2 cellular contexts compared by ENCODE assay signal in the genomic region with DNA sequence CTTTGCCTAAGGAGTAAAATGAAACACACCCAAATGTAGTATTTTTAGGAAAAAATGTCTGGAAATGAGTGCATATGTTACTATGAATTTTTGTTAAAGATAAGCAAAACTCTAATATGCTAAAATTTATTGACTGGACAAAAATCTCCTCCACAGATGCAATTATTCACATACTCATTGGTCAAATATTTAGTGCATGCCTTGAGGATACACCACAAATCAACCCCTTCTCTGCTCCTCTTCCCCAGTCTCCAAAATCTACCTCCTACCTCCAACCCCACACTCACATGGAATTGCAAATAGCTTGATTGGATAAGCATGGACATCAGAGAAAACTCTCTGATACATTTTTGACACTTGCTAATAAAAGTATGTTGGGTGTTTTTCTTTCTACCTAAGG.
A peak's percentile ranks its signal among the peaks of the same experiment; 100 is the strongest.
TF ChIP-seq lines count a peak whose summit lies in the region.

No MANE protein-coding gene starts in this region.

TF ChIP-seq in SK-N-SH, 30 proteins besides CTCF, POLR2A, EP300 and RAD21:
- TF ChIP-seq, protein P1, sequence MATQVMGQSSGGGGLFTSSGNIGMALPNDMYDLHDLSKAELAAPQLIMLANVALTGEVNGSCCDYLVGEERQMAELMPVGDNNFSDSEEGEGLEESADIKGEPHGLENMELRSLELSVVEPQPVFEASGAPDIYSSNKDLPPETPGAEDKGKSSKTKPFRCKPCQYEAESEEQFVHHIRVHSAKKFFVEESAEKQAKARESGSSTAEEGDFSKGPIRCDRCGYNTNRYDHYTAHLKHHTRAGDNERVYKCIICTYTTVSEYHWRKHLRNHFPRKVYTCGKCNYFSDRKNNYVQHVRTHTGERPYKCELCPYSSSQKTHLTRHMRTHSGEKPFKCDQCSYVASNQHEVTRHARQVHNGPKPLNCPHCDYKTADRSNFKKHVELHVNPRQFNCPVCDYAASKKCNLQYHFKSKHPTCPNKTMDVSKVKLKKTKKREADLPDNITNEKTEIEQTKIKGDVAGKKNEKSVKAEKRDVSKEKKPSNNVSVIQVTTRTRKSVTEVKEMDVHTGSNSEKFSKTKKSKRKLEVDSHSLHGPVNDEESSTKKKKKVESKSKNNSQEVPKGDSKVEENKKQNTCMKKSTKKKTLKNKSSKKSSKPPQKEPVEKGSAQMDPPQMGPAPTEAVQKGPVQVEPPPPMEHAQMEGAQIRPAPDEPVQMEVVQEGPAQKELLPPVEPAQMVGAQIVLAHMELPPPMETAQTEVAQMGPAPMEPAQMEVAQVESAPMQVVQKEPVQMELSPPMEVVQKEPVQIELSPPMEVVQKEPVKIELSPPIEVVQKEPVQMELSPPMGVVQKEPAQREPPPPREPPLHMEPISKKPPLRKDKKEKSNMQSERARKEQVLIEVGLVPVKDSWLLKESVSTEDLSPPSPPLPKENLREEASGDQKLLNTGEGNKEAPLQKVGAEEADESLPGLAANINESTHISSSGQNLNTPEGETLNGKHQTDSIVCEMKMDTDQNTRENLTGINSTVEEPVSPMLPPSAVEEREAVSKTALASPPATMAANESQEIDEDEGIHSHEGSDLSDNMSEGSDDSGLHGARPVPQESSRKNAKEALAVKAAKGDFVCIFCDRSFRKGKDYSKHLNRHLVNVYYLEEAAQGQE (IDR thresholded peaks at IDR 0.05; ENCODE audit: low read depth, low read length) = no peak
- TF ChIP-seq TCF12 (IDR thresholded peaks at IDR 0.05) (peak; percentile 55), FOSL2 (IDR thresholded peaks at IDR 0.05; ENCODE audit: borderline replicate concordance, low read depth) (peak; percentile 41), SIN3A (IDR thresholded peaks at IDR 0.05; ENCODE audit: borderline replicate concordance, low read depth, low read length) (no peak), FOXJ3 (CRISPR knock-in tag; IDR thresholded peaks at IDR 0.05) (no peak), PBX3 (IDR thresholded peaks at IDR 0.05) (peak; percentile 43; the same call in 1 of the 2 replicates), MXI1 (IDR thresholded peaks at IDR 0.05; ENCODE audit: low read depth, low read length) (no peak), RCOR1 (IDR thresholded peaks at IDR 0.05; ENCODE audit: low read length) (no peak), RFX5 (IDR thresholded peaks at IDR 0.05; ENCODE audit: low read length) (no peak), GABPA (IDR thresholded peaks at IDR 0.05; ENCODE audit: low read depth) (no peak), USF2 (IDR thresholded peaks at IDR 0.05; ENCODE audit: borderline replicate concordance, low read depth, low read length) (no peak), TAF1 (IDR thresholded peaks at IDR 0.05; ENCODE audit: borderline replicate concordance, low read depth, low read length) (no peak), MAX (IDR thresholded peaks at IDR 0.05; ENCODE audit: low read depth) (no peak), JUND (IDR thresholded peaks at IDR 0.05) (peak; percentile 27; the same call in 1 of the 2 replicates), SMC3 (IDR thresholded peaks at IDR 0.05; ENCODE audit: low read depth, low read length) (no peak), NRF1 (IDR thresholded peaks at IDR 0.05; ENCODE audit: low read depth, low read length) (no peak), EZH2phosphoT487 (IDR thresholded peaks at IDR 0.05; ENCODE audit: borderline replicate concordance, low read depth) (no peak), CHD2 (IDR thresholded peaks at IDR 0.05; ENCODE audit: low read length, partially characterized antibody) (no peak)
- TF ChIP-seq, protein P2, sequence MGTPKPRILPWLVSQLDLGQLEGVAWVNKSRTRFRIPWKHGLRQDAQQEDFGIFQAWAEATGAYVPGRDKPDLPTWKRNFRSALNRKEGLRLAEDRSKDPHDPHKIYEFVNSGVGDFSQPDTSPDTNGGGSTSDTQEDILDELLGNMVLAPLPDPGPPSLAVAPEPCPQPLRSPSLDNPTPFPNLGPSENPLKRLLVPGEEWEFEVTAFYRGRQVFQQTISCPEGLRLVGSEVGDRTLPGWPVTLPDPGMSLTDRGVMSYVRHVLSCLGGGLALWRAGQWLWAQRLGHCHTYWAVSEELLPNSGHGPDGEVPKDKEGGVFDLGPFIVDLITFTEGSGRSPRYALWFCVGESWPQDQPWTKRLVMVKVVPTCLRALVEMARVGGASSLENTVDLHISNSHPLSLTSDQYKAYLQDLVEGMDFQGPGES (IDR thresholded peaks at IDR 0.05; ENCODE audit: low read depth, low read length) = no peak
- TF ChIP-seq, protein P3, sequence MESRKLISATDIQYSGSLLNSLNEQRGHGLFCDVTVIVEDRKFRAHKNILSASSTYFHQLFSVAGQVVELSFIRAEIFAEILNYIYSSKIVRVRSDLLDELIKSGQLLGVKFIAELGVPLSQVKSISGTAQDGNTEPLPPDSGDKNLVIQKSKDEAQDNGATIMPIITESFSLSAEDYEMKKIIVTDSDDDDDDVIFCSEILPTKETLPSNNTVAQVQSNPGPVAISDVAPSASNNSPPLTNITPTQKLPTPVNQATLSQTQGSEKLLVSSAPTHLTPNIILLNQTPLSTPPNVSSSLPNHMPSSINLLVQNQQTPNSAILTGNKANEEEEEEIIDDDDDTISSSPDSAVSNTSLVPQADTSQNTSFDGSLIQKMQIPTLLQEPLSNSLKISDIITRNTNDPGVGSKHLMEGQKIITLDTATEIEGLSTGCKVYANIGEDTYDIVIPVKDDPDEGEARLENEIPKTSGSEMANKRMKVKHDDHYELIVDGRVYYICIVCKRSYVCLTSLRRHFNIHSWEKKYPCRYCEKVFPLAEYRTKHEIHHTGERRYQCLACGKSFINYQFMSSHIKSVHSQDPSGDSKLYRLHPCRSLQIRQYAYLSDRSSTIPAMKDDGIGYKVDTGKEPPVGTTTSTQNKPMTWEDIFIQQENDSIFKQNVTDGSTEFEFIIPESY (IDR thresholded peaks at IDR 0.05; ENCODE audit: borderline replicate concordance, low read depth) = no peak

TF ChIP-seq in SK-N-SH treated with all-trans-retinoic acid at 6 μM for 48 hours, 23 proteins besides CTCF, POLR2A, EP300 and RAD21:
- TF ChIP-seq GLIS3 (CRISPR knock-in tag; IDR thresholded peaks at IDR 0.05) = no peak
- no peak for TF ChIP-seq ZNF70 (CRISPR knock-in tag; IDR thresholded peaks at IDR 0.05)
- TF ChIP-seq, protein P4, sequence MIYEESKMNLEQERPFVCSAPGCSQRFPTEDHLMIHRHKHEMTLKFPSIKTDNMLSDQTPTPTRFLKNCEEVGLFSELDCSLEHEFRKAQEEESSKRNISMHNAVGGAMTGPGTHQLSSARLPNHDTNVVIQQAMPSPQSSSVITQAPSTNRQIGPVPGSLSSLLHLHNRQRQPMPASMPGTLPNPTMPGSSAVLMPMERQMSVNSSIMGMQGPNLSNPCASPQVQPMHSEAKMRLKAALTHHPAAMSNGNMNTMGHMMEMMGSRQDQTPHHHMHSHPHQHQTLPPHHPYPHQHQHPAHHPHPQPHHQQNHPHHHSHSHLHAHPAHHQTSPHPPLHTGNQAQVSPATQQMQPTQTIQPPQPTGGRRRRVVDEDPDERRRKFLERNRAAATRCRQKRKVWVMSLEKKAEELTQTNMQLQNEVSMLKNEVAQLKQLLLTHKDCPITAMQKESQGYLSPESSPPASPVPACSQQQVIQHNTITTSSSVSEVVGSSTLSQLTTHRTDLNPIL (CRISPR knock-in tag; IDR thresholded peaks at IDR 0.05; ENCODE audit: low read depth) = no peak
- no peak for TF ChIP-seq PPARA (CRISPR knock-in tag; IDR thresholded peaks at IDR 0.05; ENCODE audit: borderline replicate concordance)
- TF ChIP-seq ESRRG (CRISPR knock-in tag; IDR thresholded peaks at IDR 0.05) = no peak
- TF ChIP-seq ISL1 (CRISPR knock-in tag; IDR thresholded peaks at IDR 0.05) = no peak
TF ChIP-seq in SK-N-SH treated with all-trans-retinoic acid at 6 μM for 48 hours: peak in this region for 0.
